Comparison of ENCODE assay signal across 19 cellular contexts in the genomic region with DNA sequence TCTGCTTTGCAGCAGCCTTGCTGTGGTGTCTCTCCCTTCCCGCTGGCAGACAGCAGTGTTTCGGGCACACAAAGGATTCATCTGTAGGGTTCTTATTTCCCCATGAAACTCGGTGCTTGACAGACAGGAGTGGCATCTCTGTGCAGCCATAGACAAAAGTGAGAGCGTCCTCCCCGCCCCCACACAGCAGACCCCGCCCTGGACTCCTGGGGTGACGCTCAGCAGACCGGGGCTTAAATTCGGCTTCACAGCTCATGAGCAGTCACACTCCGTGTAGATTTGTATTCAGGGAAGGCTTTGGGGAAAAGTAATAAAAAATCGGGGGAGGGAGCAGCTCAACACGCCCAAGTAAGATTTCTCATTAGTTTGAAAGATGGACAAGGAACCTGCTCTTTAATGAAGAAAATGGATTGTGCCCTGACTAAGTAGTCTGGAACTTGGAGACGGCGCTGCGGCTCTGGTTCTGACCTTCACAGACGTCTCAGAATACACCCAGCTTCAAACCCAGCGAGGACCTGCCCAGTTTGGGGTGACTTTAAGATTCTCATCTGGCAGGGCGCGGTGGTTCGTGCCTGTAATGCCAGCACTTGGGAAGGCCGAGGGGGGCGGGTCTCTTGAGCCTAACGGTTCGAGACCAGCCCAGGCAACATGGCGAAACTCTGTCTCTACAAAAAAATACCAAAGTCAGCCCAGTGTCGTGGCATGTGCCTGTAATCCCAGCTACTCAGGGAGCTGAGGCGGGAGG.
"Had no signal": no experiment of that assay in that cellular context is flagged by ENCODE, and none has a peak within 500 bp of the region (broad histone marks: within the 10 kb centered on the region; RNA-seq: fewer than 3 reads in every experiment).

No MANE protein-coding gene starts in this region.

- H3K4me1 Mint-ChIP-seq: immature natural killer cell had no signal

- H3K27me3 ChIP-seq: breast epithelium, right lobe of liver had no signal

- H3K27me3 Mint-ChIP-seq: activated naive CD8-positive, alpha-beta T cell had no signal

- H3K27ac ChIP-seq: breast epithelium, lower lobe of right lung, right lobe of liver had no signal

- FAIRE-seq: TTC549 had no signal

- H3K4me1 ChIP-seq: breast epithelium, right lobe of liver had no signal

- H3K36me3 ChIP-seq: breast epithelium, lower lobe of right lung, right lobe of liver had no signal

- H3K27ac Mint-ChIP-seq: activated naive CD8-positive, alpha-beta T cell; immature natural killer cell; naive B cell; progenitor cell of endocrine pancreas had no signal

- H3K4me3 ChIP-seq: breast epithelium, lower lobe of right lung, right lobe of liver had no signal

- H3K4me3 Mint-ChIP-seq: activated naive CD8-positive, alpha-beta T cell; immature natural killer cell; naive B cell had no signal

- H3K9me3 Mint-ChIP-seq: immature natural killer cell, naive B cell had no signal

- ATAC-seq: lower lobe of right lung, right lobe of liver had no signal

- H3K9me3 ChIP-seq: breast epithelium, lower lobe of right lung, right lobe of liver had no signal

- H3K36me3 Mint-ChIP-seq: activated naive CD8-positive, alpha-beta T cell; immature natural killer cell; naive B cell had no signal

- DNase-seq: activated CD4-positive, alpha-beta T cell treated with anti-CD3 and anti-CD28 coated beads, Interleukin-2, amount 50 U/mL, for 48 hours; activated gamma-delta T cell; activated T-cell treated with anti-CD3 and anti-CD28 coated beads, Interleukin-2, amount 50 U/mL, for 48 hours; dermis blood vessel endothelial cell; erythroblast; hippocampal formation; immature natural killer cell; lower lobe of right lung; naive B cell; occipital lobe; right lobe of liver; stimulated activated CD4-positive, alpha-beta T cell treated with anti-CD3 and anti-CD28 coated beads, Interleukin-2, amount 100 ng/mL, for 24 hours; stimulated activated naive CD4-positive, alpha-beta T cell; substantia nigra; trophoblast cell had no signal
